In the genomic region with DNA sequence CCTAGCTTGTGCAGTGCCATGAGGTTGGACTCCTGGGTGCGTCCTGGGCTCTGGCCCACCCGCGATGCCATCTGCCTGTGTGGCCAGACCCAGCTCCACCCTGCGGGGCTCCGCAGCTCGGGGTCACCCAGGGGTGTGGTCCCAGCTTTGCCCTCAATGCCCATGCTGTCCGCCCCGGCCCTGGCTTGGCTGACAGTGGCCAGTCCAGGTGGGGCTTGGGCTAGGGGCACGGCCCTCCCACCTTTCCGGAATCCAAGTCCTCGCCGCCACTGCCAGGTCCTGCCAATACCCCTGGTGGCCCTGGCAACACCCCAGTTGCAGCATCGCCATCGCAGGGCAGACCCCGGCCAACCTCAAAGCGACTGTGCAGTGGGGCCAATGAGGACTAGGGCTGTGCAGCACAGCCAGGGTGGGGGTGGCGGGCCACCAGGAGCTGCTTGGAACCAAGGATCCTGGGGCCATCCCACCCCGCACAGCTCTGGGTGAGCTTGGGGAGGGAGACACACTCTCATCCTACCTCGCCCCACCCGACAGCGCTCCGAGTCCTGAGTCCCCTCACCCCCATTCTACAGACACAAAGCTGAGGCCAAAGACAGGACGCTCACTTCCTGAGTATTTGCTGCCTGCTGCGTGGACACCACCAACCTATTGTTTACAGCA, we compare ENCODE assay signal across 21 cellular contexts.
"Had no signal": no experiment of that assay in that cellular context is flagged by ENCODE, and none has a peak within 500 bp of the region (broad histone marks: within the 10 kb centered on the region; RNA-seq: fewer than 3 reads in every experiment).

No MANE protein-coding gene starts in this region.

- ATAC-seq: activated CD4-positive, CD25-positive, alpha-beta regulatory T cell treated with anti-CD3 and anti-CD28 coated beads, Interleukin-2, amount 50 U/mL, for 24 hours; activated CD8-positive, alpha-beta memory T cell treated with anti-CD3 and anti-CD28 coated beads, Interleukin-2, amount 10 ng/mL, durations not matched to agents 7 days and 5 days; PC-3 had no signal

- H3K4me3 ChIP-seq: cardiac muscle cell had no signal

- H3K9ac ChIP-seq: KMS-11 had no signal

- H3K27me3 ChIP-seq: cardiac muscle cell had no signal

- DNase-seq: activated CD4-positive, alpha-beta T cell treated with anti-CD3 and anti-CD28 coated beads for 4 hours; activated CD4-positive, alpha-beta T cell treated with anti-CD3 and anti-CD28 coated beads, Interleukin-2, amount 50 U/mL, for 4 hours; activated CD8-positive, alpha-beta memory T cell treated with anti-CD3 and anti-CD28 coated beads, Interleukin-2, amount 10 ng/mL, durations not matched to agents 7 days and 5 days; activated effector memory CD4-positive, alpha-beta T cell treated with Interleukin-2 at 50 U/mL for 16 hours; activated naive CD4-positive, alpha-beta T cell treated with anti-CD3 and anti-CD28 coated beads for 36 hours; activated T-cell treated with anti-CD3 and anti-CD28 coated beads, Interleukin-2, amount 50 U/mL, for 24 hours; amygdala; cerebellar nuclear complex; NCI-H1092; NCI-H1417; NCI-H1930; NCI-H2171; NCI-H345; NCI-H510A; NCI-H69; NK-92 treated with Interleukin-12 subunit alpha and Interleukin-12 subunit beta, amount 100 ng/mL, for 24 hours; PC-3; SHP77 had no signal

- H3K4me2 ChIP-seq: KMS-11 had no signal

- H3K27ac ChIP-seq: cardiac muscle cell, KMS-11 had no signal
